1 cellular context compared by ENCODE assay signal in genomic region chr7:21945374-21946227, GRCh38.
A peak's percentile ranks its signal among the peaks of the same experiment; 100 is the strongest.
TF ChIP-seq lines count a peak whose summit lies in the region.

A gene with protein sequence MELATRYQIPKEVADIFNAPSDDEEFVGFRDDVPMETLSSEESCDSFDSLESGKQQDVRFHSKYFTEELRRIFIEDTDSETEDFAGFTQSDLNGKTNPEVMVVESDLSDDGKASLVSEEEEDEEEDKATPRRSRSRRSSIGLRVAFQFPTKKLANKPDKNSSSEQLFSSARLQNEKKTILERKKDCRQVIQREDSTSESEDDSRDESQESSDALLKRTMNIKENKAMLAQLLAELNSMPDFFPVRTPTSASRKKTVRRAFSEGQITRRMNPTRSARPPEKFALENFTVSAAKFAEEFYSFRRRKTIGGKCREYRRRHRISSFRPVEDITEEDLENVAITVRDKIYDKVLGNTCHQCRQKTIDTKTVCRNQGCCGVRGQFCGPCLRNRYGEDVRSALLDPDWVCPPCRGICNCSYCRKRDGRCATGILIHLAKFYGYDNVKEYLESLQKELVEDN (minus strand): TSS chr7:21945899. CDS start chr7:21945804, 95 bp downstream.

TF ChIP-seq in HEK293, 187 proteins besides CTCF, POLR2A, EP300 and RAD21 (continued from another document):
- TF ChIP-seq, protein P1, sequence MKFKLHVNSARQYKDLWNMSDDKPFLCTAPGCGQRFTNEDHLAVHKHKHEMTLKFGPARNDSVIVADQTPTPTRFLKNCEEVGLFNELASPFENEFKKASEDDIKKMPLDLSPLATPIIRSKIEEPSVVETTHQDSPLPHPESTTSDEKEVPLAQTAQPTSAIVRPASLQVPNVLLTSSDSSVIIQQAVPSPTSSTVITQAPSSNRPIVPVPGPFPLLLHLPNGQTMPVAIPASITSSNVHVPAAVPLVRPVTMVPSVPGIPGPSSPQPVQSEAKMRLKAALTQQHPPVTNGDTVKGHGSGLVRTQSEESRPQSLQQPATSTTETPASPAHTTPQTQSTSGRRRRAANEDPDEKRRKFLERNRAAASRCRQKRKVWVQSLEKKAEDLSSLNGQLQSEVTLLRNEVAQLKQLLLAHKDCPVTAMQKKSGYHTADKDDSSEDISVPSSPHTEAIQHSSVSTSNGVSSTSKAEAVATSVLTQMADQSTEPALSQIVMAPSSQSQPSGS (tag by site-specific recombination; IDR thresholded peaks at IDR 0.05; ENCODE audit: low read depth): no peak
- TF ChIP-seq ZNF555 (tag by site-specific recombination; conservative IDR thresholded peaks at IDR 0.05): no peak
- no peak for TF ChIP-seq WT1 (tag by site-specific recombination; IDR thresholded peaks at IDR 0.05)
- TF ChIP-seq ZSCAN23 (tag by site-specific recombination; IDR thresholded peaks at IDR 0.05): 0 out of 2 replicates have a peak, but pooled peaks have one; percentile 53
- TF ChIP-seq MZF1 (tag by site-specific recombination; IDR thresholded peaks at IDR 0.05; ENCODE audit: borderline replicate concordance): peak; percentile 75; the same call in 1 of the 2 replicates
- TF ChIP-seq ZNF48 (tag by site-specific recombination; IDR thresholded peaks at IDR 0.05): no peak
